Comparison of ENCODE assay signal across 13 cellular contexts in genomic region chrX:1451251-1451675, GRCh38. TPM values are rescaled to one million over a fixed set of nuclear protein-coding genes. Genes with fewer than 3 reads are reported as not detected.
DNase-seq lines count a peak whose midpoint lies in the region; ATAC-seq and TF ChIP-seq lines count a peak whose summit lies in the region.
"Had no signal": no experiment of that assay in that cellular context is flagged by ENCODE, and none has a peak within 500 bp of the region (broad histone marks: within the 10 kb centered on the region; RNA-seq: fewer than 3 reads in every experiment).

No MANE protein-coding gene starts in this region.

- no peaks in the 10 kb centered on the region for H3K27me3 Mint-ChIP-seq in activated CD8-positive, alpha-beta T cell treated with anti-CD3 and anti-CD28 coated beads, Interleukin-2, amount 10 ng/mL, durations not matched to agents 7 days and 5 days (ENCODE audit: low read depth)
- H3K27me3 Mint-ChIP-seq in type B pancreatic cell: peaks cover 13% of the 10 kb centered on the region

- H3K4me1 Mint-ChIP-seq in activated CD8-positive, alpha-beta T cell treated with anti-CD3 and anti-CD28 coated beads, Interleukin-2, amount 10 ng/mL, durations not matched to agents 7 days and 5 days (ENCODE audit: low read depth): peaks cover 47% of the 10 kb centered on the region
- H3K4me1 Mint-ChIP-seq in type B pancreatic cell (ENCODE audit: unreplicated experiment): peaks cover 4% of the 10 kb centered on the region

- POLR2A ChIA-PET in activated CD8-positive, alpha-beta T cell treated with anti-CD3 and anti-CD28 coated beads, Interleukin-2, amount 10 ng/mL, durations not matched to agents 7 days and 5 days (lab: Charles Lee): no interaction called here

- H3K4me3 ChIP-seq in heart right ventricle (peak overlapping the region in 6 of 10 donors; percentile 71 to 93 (median 83)), iPS-18c (ENCODE audit: insufficient read depth, low read depth, low read length) (peak overlapping the region; percentile 89; the same call in 1 of the 2 replicates)
- H3K4me3 ChIP-seq: lung had no signal

- DNase-seq in heart right ventricle (no peak), left cardiac atrium (no peak), type B pancreatic cell (ENCODE audit: extremely low spot score, unreplicated experiment) (peak; percentile 58), DMS53 treated with DMSO at 0.1 percent for 48 hours (lab: John Stamatoyannopoulos, UW; ENCODE audit: unreplicated experiment) (no peak)
- DNase-seq in activated CD8-positive, alpha-beta T cell treated with anti-CD3 and anti-CD28 coated beads, Interleukin-2, amount 10 ng/mL, durations not matched to agents 7 days and 5 days: peak; percentile 26
- DNase-seq: DMS53, NCI-H446 treated with DMSO at 0.1 percent for 48 hours had no signal

- H3K27ac Mint-ChIP-seq in activated CD8-positive, alpha-beta T cell treated with anti-CD3 and anti-CD28 coated beads, Interleukin-2, amount 10 ng/mL, durations not matched to agents 7 days and 5 days: no peak overlapping the region
- H3K27ac Mint-ChIP-seq in type B pancreatic cell: no peak overlapping the region

- no peaks in the 10 kb centered on the region for H3K36me3 ChIP-seq in heart right ventricle

- H3K27me3 ChIP-seq in heart right ventricle: no peaks in the 10 kb centered on the region
- H3K27me3 ChIP-seq: dorsolateral prefrontal cortex had no signal

- peak overlapping the region in 1 of 10 donors; percentile 15 for H3K27ac ChIP-seq in heart right ventricle
- H3K27ac ChIP-seq: HL-60 had no signal

- H3K9me3 ChIP-seq in heart right ventricle (no peaks in the 10 kb centered on the region), iPS-18c (ENCODE audit: control insufficient read depth, insufficient read depth, low read length) (peaks cover 13% of the 10 kb centered on the region)

- H3K36me3 Mint-ChIP-seq in activated CD8-positive, alpha-beta T cell treated with anti-CD3 and anti-CD28 coated beads, Interleukin-2, amount 10 ng/mL, durations not matched to agents 7 days and 5 days (ENCODE audit: low read depth): peaks cover 37% of the 10 kb centered on the region
- peaks cover 36% of the 10 kb centered on the region for H3K36me3 Mint-ChIP-seq in type B pancreatic cell

- TF ChIP-seq CTCF in heart right ventricle (IDR thresholded peaks at IDR 0.05) (no peak), type B pancreatic cell (conservative IDR thresholded peaks at IDR 0.05) (no peak)

- ATAC-seq in heart right ventricle: no peak
- ATAC-seq in left cardiac atrium: no peak
- ATAC-seq in activated CD8-positive, alpha-beta T cell treated with anti-CD3 and anti-CD28 coated beads, Interleukin-2, amount 10 ng/mL, durations not matched to agents 7 days and 5 days: no peak
- ATAC-seq in GM19463 (IDR thresholded peaks at IDR 0.05; ENCODE audit: unreplicated experiment): no peak
- ATAC-seq in GM18873 (IDR thresholded peaks at IDR 0.05; ENCODE audit: low FRiP score, unreplicated experiment): no peak

- intact Hi-C loops in heart right ventricle (cut with DNase I): loop anchor here in 7 of 10 donors (5.0 to 10.0 kb wide), 6 partner anchors 59 to 1364 kb away; partner anchors contain the start of genes AKAP17A (in 4 of the 7) and SLC25A6 (in 4 of the 7)
- intact Hi-C loops in left cardiac atrium (cut with DNase I): loop anchor here in 1 of 2 donors (10.0 kb wide), 2 partner anchors 874 to 1144 kb away; no protein-coding TSS in a partner anchor

- peaks cover 25% of the 10 kb centered on the region for H3K9me3 Mint-ChIP-seq in activated CD8-positive, alpha-beta T cell treated with anti-CD3 and anti-CD28 coated beads, Interleukin-2, amount 10 ng/mL, durations not matched to agents 7 days and 5 days (ENCODE audit: insufficient read depth)
- peaks cover 13% of the 10 kb centered on the region for H3K9me3 Mint-ChIP-seq in type B pancreatic cell

- peak overlapping the region; percentile 89 for H3K4me3 Mint-ChIP-seq in activated CD8-positive, alpha-beta T cell treated with anti-CD3 and anti-CD28 coated beads, Interleukin-2, amount 10 ng/mL, durations not matched to agents 7 days and 5 days
- no peak overlapping the region for H3K4me3 Mint-ChIP-seq in type B pancreatic cell

- CTCF ChIA-PET in activated CD8-positive, alpha-beta T cell treated with anti-CD3 and anti-CD28 coated beads, Interleukin-2, amount 10 ng/mL, durations not matched to agents 7 days and 5 days (lab: Charles Lee): no interaction called here

- H3K4me1 ChIP-seq in heart right ventricle: peaks cover 5 to 24% (median 12%) of the 10 kb centered on the region in 9 donors

- 82 to 92% methylated on average over 6 of the region's 6 CpGs for WGBS in heart right ventricle, 2 donors

RNA-seq across cellular contexts. Expression of gene ASMTL, which starts 1.4 kb away (rescaled TPM):
- total RNA-seq in heart right ventricle (10 to 100 TPM; 23.3 to 50.6 (median 38.3) TPM), left cardiac atrium (10 to 100 TPM; 26.4 to 27.7 TPM), type B pancreatic cell (ENCODE audit: low replicate concordance) (20.2 and 31.5 TPM in 2 replicates)
- 10 to 100 TPM; 16.6 to 40.7 TPM for polyA plus RNA-seq in heart right ventricle
- total RNA-seq in activated CD8-positive, alpha-beta T cell treated with anti-CD3 and anti-CD28 coated beads, Interleukin-2, amount 10 ng/mL, durations not matched to agents 7 days and 5 days: 10 to 100 TPM; 45.3 to 45.9 TPM

RNA-seq across cellular contexts. Expression of gene SLC25A6, which starts 59.4 kb away (rescaled TPM):
- total RNA-seq in heart right ventricle: 100 to 1,000 TPM; 128 to 186 (median 141) TPM
- 100 to 1,000 TPM in 1 of 2 donors, 10 to 100 TPM in 1; 74.8 to 272 TPM for polyA plus RNA-seq in heart right ventricle
- 100 to 1,000 TPM; 171 to 206 TPM for total RNA-seq in left cardiac atrium
- total RNA-seq in activated CD8-positive, alpha-beta T cell treated with anti-CD3 and anti-CD28 coated beads, Interleukin-2, amount 10 ng/mL, durations not matched to agents 7 days and 5 days: 100 to 1,000 TPM; 273 to 293 TPM
- 489 and 568 TPM in 2 replicates for total RNA-seq in type B pancreatic cell (ENCODE audit: low replicate concordance)

Comparison
In these comparisons a context has a peak if more than half of its experiments do, and no peak if none do; other contexts are left out.
1. DNase-seq: peak in activated CD8-positive, alpha-beta T cell treated with anti-CD3 and anti-CD28 coated beads, Interleukin-2, amount 10 ng/mL, durations not matched to agents 7 days and 5 days (single experiment) and type B pancreatic cell (single experiment); none in heart right ventricle (0 of 2), left cardiac atrium (single experiment) and DMS53 treated with DMSO at 0.1 percent for 48 hours (single experiment).